20 cellular contexts compared by ENCODE assay signal in the genomic region with DNA sequence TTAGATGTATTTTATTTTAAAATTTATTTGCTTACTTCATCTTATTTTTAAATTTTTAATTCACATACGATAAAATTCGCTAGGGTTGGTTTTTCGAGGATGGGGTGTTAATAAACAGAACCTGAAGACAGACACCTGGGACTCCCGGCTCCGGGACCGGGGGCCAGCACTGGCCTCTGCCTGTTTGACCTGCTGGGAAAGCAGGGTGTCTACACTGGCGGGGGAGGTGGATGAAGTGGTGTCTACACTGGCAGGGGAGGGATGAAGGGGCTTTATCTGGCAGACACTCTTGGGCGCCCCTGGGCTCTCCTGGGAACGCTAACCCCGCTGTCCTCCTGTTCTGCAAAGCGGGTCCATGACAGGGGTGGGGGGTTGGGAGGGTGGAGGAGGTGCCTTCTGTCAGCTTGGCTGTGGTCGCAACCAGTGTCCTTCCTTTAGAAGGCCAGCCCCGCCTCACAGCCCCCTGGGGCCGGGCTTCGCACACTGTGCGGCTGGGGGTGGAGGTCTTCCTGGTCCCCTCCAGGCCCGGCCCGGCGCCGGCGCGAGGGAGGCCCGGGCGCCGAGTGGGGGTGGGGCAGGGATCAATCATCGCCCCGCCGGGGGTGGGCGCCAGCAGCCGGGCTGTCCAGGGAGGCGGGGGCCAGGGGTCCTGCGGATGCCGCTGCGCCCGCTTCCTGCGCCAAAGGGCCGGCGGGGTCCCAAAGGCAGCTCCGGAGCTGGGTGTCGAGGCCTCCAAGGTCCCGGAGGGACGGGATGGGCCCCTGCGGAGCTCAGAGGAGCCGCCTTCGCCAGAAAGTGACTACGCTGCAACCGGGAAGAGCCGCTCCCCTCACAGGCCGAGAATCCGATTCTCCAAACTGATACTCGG. TPM values are rescaled to one million over a fixed set of nuclear protein-coding genes. Genes with fewer than 3 reads are reported as not detected.
A peak's percentile ranks its signal among the peaks of the same experiment; 100 is the strongest.
DNase-seq lines count a peak whose midpoint lies in the region; ATAC-seq and TF ChIP-seq lines count a peak whose summit lies in the region.
"Had no signal": no experiment of that assay in that cellular context is flagged by ENCODE, and none has a peak within 500 bp of the region (broad histone marks: within the 10 kb centered on the region; RNA-seq: fewer than 3 reads in every experiment).

No MANE protein-coding gene starts in this region.

- H3K9ac ChIP-seq in BLaER1 (no peak overlapping the region), NT2/D1 (ENCODE audit: insufficient read length, low read depth) (peak overlapping the region; percentile 74), iPS-18a (ENCODE audit: low read length) (no peak overlapping the region)

- H3K4me3 Mint-ChIP-seq in neural crest cell, result peak overlapping the region; percentile 57

- H4K20me1 ChIP-seq in BLaER1, result peaks cover 84% of the 10 kb centered on the region

- TF ChIP-seq CTCF in neural crest cell (conservative IDR thresholded peaks at IDR 0.05), result peak; percentile 17

- no peak for ATAC-seq in HG03571 (IDR thresholded peaks at IDR 0.05; ENCODE audit: unreplicated experiment)
- ATAC-seq in HG03135 (IDR thresholded peaks at IDR 0.05; ENCODE audit: unreplicated experiment), result no peak
- ATAC-seq: psoas muscle had no signal

- peaks cover 46% of the 10 kb centered on the region for H3K4me1 ChIP-seq in BLaER1
- H3K4me1 ChIP-seq in NT2/D1 (ENCODE audit: insufficient read depth, insufficient read length), result peaks cover 43% of the 10 kb centered on the region
- peaks cover 4% of the 10 kb centered on the region for H3K4me1 ChIP-seq in iPS-18a (ENCODE audit: control insufficient read depth, low read depth, low read length)
- H3K4me1 ChIP-seq: HAP-1 had no signal

- no peak for DNase-seq in NT2/D1 (ENCODE audit: low read depth, low spot score)
- DNase-seq in neural crest cell (ENCODE audit: low read depth, low spot score), result no peak
- no peak for DNase-seq in NCI-H1105 (lab: John Stamatoyannopoulos, UW)
- no peak for DNase-seq in NCI-H1105 treated with DMSO at 0.1 percent for 48 hours (lab: John Stamatoyannopoulos, UW)
- DNase-seq: aorta, cortex of kidney, GDM1, NCI-H187, NCI-H446, psoas muscle, SHP77 had no signal

- H3K27ac ChIP-seq in BLaER1 (no peak overlapping the region), iPS-18a (ENCODE audit: low read length) (no peak overlapping the region)
- H3K27ac ChIP-seq: psoas muscle had no signal

- peak overlapping the region; percentile 33; the same call in 1 of the 2 replicates for H3K4me3 ChIP-seq in BLaER1
- H3K4me3 ChIP-seq in NT2/D1 (ENCODE audit: insufficient read length, low read depth), result peak overlapping the region; percentile 18
- H3K4me3 ChIP-seq in iPS-18a (ENCODE audit: low read length), result peak overlapping the region; percentile 39
- H3K4me3 ChIP-seq: HAP-1 had no signal

- H3K27me3 Mint-ChIP-seq in neural crest cell (ENCODE audit: low read depth), result peaks cover 72% of the 10 kb centered on the region

- H3K36me3 Mint-ChIP-seq in neural crest cell (ENCODE audit: low read depth), result no peaks in the 10 kb centered on the region

- peak overlapping the region; percentile 65 for H3K4me2 ChIP-seq in BLaER1

- peaks cover 11% of the 10 kb centered on the region for H3K4me1 Mint-ChIP-seq in neural crest cell

- H3K27ac Mint-ChIP-seq in neural crest cell (ENCODE audit: unreplicated experiment), result no peak overlapping the region

- H3K27me3 ChIP-seq in BLaER1, result peaks cover 99% of the 10 kb centered on the region
- peaks cover 44% of the 10 kb centered on the region for H3K27me3 ChIP-seq in NT2/D1 (ENCODE audit: insufficient read depth, insufficient read length)
- H3K27me3 ChIP-seq in iPS-18a (ENCODE audit: control insufficient read depth, insufficient read depth, low read length), result peaks cover 71% of the 10 kb centered on the region

- H3K9me3 ChIP-seq in BLaER1 (no peaks in the 10 kb centered on the region), NT2/D1 (ENCODE audit: insufficient read depth, low read length) (no peaks in the 10 kb centered on the region), iPS-18a (ENCODE audit: control insufficient read depth, low read depth, low read length) (no peaks in the 10 kb centered on the region)
- H3K9me3 ChIP-seq: HAP-1, psoas muscle had no signal

- no peaks in the 10 kb centered on the region for H3K9me3 Mint-ChIP-seq in neural crest cell

- no peaks in the 10 kb centered on the region for H3K36me3 ChIP-seq in BLaER1
- no peaks in the 10 kb centered on the region for H3K36me3 ChIP-seq in NT2/D1 (ENCODE audit: insufficient read depth, insufficient read length, low read length)
- H3K36me3 ChIP-seq in iPS-18a (ENCODE audit: control insufficient read depth, low read depth, low read length), result no peaks in the 10 kb centered on the region
- H3K36me3 ChIP-seq: HAP-1 had no signal

RNA-seq across cellular contexts. Expression of a gene that starts 1.8 kb away (rescaled TPM):
- 0.14 TPM in 1 of 2 replicates, not detected in the other for total RNA-seq in neural crest cell
- total RNA-seq: HT1080; kidney epithelial cell; MCF 10A; T-helper 1 cell treated with Interleukin-12 subunit alpha and Interleukin-12 subunit beta and Interleukin-4 antibody, amounts not matched to agents 30 ng/mL and 1 ng/mL, for 36 hours had no signal

RNA-seq across cellular contexts. Expression of a gene that starts 46.6 kb away (rescaled TPM):
- total RNA-seq in neural crest cell, result not detected in 2 replicates
- total RNA-seq: aorta; HT1080; kidney epithelial cell; MCF 10A; psoas muscle; T-helper 1 cell treated with Interleukin-12 subunit alpha and Interleukin-12 subunit beta and Interleukin-4 antibody, amounts not matched to agents 30 ng/mL and 1 ng/mL, for 36 hours had no signal
